Comparison of ENCODE assay signal across 8 cellular contexts in the genomic region with DNA sequence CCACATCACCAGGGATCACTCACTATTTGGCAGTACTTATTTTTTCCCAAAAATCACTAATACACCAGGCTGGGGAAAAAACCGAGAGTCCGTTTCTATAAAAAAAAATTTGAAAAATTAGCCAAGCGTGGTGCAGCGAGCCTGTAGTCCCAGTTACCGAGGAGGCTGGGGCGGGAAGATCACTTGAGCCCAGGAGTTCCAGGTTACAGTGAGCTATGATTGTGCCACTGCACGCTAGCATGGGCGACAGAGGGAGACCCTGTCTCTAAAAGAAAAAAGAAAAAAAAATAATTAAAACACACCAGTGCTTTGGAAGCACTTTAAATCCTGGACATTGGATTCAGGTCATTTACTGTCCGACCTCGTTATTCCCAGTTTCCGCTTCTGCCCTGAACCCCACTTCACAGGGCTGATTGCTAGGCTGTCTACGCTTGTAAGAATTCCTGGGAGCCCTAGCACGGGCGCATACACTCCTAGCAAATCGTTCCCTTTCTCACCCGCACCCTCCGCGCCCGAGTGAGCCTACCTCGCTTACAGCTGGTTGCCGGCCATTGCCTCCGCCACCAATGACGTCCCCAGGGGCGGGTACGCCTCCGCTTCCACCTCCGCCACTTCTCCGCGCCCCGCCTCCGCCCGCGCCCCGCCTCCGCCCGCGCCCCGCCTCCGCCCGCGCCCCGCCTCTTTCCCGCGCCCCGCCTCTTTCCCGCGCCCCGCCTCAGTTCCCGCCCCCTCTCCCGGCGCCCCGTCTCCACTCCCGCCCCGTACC. TPM values are rescaled to one million over a fixed set of nuclear protein-coding genes. Genes with fewer than 3 reads are reported as not detected.
DNase-seq lines count a peak whose midpoint lies in the region; ATAC-seq, FAIRE-seq and TF ChIP-seq lines count a peak whose summit lies in the region.

A gene (minus strand): TSS at position 571 of the 766 bp plus-strand sequence. CDS start 5,950 bp downstream, outside the sequence.

- intact Hi-C loops in activated CD4-positive, alpha-beta memory T cell treated with anti-CD3 and anti-CD28 coated beads for 36 hours (cut with micrococcal nuclease) = loop anchor here (1.0 to 10.0 kb wide), 6 partner anchors 110 to 554 kb away; a partner anchor contains a TSS
- intact Hi-C loops in pancreas (cut with DNase I) = no loop called here

- peaks cover 8 to 25% (median 16%) of the 10 kb centered on the region in 3 donors for H3K4me1 ChIP-seq in pancreas

- WGBS in pancreas, 2 donors = 0% methylated on average over 41 to 54 of the region's 54 CpGs

- no peaks in the 10 kb centered on the region for H3K9me3 ChIP-seq in pancreas

- H3K36me3 Mint-ChIP-seq in activated CD4-positive, alpha-beta memory T cell treated with anti-CD3 and anti-CD28 coated beads for 36 hours = peaks cover 12% of the 10 kb centered on the region

- no peak for TF ChIP-seq CTCF in pancreas (IDR thresholded peaks at IDR 0.05)

- POLR2A ChIA-PET in activated CD4-positive, alpha-beta memory T cell treated with anti-CD3 and anti-CD28 coated beads for 36 hours (lab: Charles Lee) = interaction anchor here (0.5 kb wide), 1 partner anchor 61 kb away, joined by 4 read pairs; no protein-coding TSS in a partner anchor

- peaks cover 24% of the 10 kb centered on the region for H3K4me1 Mint-ChIP-seq in activated CD4-positive, alpha-beta memory T cell treated with anti-CD3 and anti-CD28 coated beads for 36 hours (ENCODE audit: low read depth)

- H3K36me3 ChIP-seq in pancreas = no peaks in the 10 kb centered on the region

- peak; percentile 99 for DNase-seq in activated T-cell treated with anti-CD3 and anti-CD28 coated beads, Interleukin-2, amount 50 U/mL, for 1 hour
- no peak for DNase-seq in activated T-cell treated with anti-CD3 and anti-CD28 coated beads, Interleukin-2, amount 50 U/mL, for 48 hours
- DNase-seq in NCI-H1417 treated with DMSO at 0.1 percent for 48 hours (lab: John Stamatoyannopoulos, UW) (peak; percentile 73), glomerular endothelial cell (ENCODE audit: extremely low read depth, low read depth, low spot score) (no peak), pancreas (peak in 4 of 6 donors; percentile 14 to 57 (median 31)), midbrain (lab: John Stamatoyannopoulos, UW) (no peak)
- DNase-seq in activated CD4-positive, alpha-beta memory T cell treated with anti-CD3 and anti-CD28 coated beads for 36 hours = no peak

- peak within 1 kb of the TSS; percentile 88 to 93 (median 91) for H3K27ac ChIP-seq in pancreas

- H3K4me3 ChIP-seq in pancreas = peak within 1 kb of the TSS; percentile 76 to 99 (median 90)

- no peaks in the 10 kb centered on the region for H3K27me3 Mint-ChIP-seq in activated CD4-positive, alpha-beta memory T cell treated with anti-CD3 and anti-CD28 coated beads for 36 hours

- H3K27ac Mint-ChIP-seq in activated CD4-positive, alpha-beta memory T cell treated with anti-CD3 and anti-CD28 coated beads for 36 hours = peak within 1 kb of the TSS; percentile 87

- H3K9me3 Mint-ChIP-seq in activated CD4-positive, alpha-beta memory T cell treated with anti-CD3 and anti-CD28 coated beads for 36 hours = no peaks in the 10 kb centered on the region

- H3K4me3 Mint-ChIP-seq in activated CD4-positive, alpha-beta memory T cell treated with anti-CD3 and anti-CD28 coated beads for 36 hours = peak within 1 kb of the TSS; percentile 97

- no peaks in the 10 kb centered on the region for H3K27me3 ChIP-seq in pancreas

- no peak for FAIRE-seq in pancreas (lab: Jason Lieb, UNC)

- CTCF ChIA-PET in activated CD4-positive, alpha-beta memory T cell treated with anti-CD3 and anti-CD28 coated beads for 36 hours (lab: Charles Lee) = interaction anchor here (0.5 kb wide), 1 partner anchor 81 kb away, joined by 4 read pairs; no protein-coding TSS in a partner anchor

- ATAC-seq in HG02852 (IDR thresholded peaks at IDR 0.05; ENCODE audit: unreplicated experiment) (peak; percentile 42), pancreas (peak in 2 of 4 donors; percentile 10 to 25)

RNA-seq across cellular contexts. Expression of the gene that starts here (rescaled TPM):
- total RNA-seq in activated CD4-positive, alpha-beta memory T cell treated with anti-CD3 and anti-CD28 coated beads for 36 hours = 1 to 10 TPM; 7.7 to 7.8 TPM
- total RNA-seq in glomerular endothelial cell (10.4 and 10.5 TPM in 2 replicates), pancreas (1 to 10 TPM; 3.8 to 7.4 (median 6.2) TPM)
- 10 to 100 TPM in 1 of 2 donors, 1 to 10 TPM in 1; 7.1 to 10.8 TPM for polyA plus RNA-seq in pancreas

Comparison
In these comparisons a context has a peak if more than half of its experiments do, and no peak if none do; other contexts are left out.
1. DNase-seq: peak in activated T-cell treated with anti-CD3 and anti-CD28 coated beads, Interleukin-2, amount 50 U/mL, for 1 hour (single experiment), NCI-H1417 treated with DMSO at 0.1 percent for 48 hours (single experiment) and pancreas (4 of 6); none in activated T-cell treated with anti-CD3 and anti-CD28 coated beads, Interleukin-2, amount 50 U/mL, for 48 hours (0 of 2), activated CD4-positive, alpha-beta memory T cell treated with anti-CD3 and anti-CD28 coated beads for 36 hours (single experiment), glomerular endothelial cell (single experiment) and midbrain (single experiment).